Comparison of ENCODE assay signal across 9 cellular contexts in the genomic region with DNA sequence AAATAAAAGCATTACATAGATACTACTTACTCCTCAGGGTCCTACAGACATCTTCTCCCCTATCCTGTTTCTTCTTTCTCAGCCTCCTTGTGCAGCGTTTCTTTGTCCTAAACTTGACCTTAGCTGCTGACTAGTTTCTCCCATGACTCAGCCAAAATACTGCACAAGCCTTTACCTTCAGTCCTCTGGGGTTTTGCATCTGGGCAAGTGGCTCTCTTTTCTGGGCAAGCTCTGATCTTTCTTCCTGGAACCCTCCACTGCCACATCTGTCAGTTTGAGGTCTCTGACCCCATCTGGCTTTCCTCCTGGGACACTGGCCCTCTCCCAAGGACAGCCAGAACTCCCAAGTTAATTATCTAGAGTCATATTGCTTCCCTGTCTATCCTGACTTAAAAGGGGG.
DNase-seq lines count a peak whose midpoint lies in the region; ATAC-seq, FAIRE-seq and TF ChIP-seq lines count a peak whose summit lies in the region.
"Had no signal": no experiment of that assay in that cellular context is flagged by ENCODE, and none has a peak within 500 bp of the region (broad histone marks: within the 10 kb centered on the region; RNA-seq: fewer than 3 reads in every experiment).

No MANE protein-coding gene starts in this region.

- DNase-seq in EH (ENCODE audit: low read depth) (peak; percentile 77), RCC 7860 (ENCODE audit: low spot score) (peak; percentile 52), kidney tubule cell (ENCODE audit: low spot score) (peak; percentile 76), testis (no peak), frontal cortex (ENCODE audit: low spot score in 2 of 2) (no peak)
- no peak for DNase-seq in activated T-helper 1 cell treated with anti-CD3 and anti-CD28 coated beads, Interleukin-12 subunit alpha, Interleukin-12 subunit beta, Interleukin-2, Interleukin-4 antibody, amounts not matched to agents 30 ng/mL and 10 ng/mL and 1 ng/mL, durations not matched to agents 14 hours and 24 hours and 36 hours (ENCODE audit: low spot score)
- DNase-seq: GF-D8 had no signal

- no peaks in the 10 kb centered on the region for H3K27me3 Mint-ChIP-seq in activated T-helper 1 cell treated with anti-CD3 and anti-CD28 coated beads, Interleukin-12 subunit alpha, Interleukin-12 subunit beta, Interleukin-2, Interleukin-4 antibody, amounts not matched to agents 30 ng/mL and 10 ng/mL and 1 ng/mL, durations not matched to agents 14 hours and 24 hours and 36 hours (ENCODE audit: insufficient read depth)

- TF ChIP-seq CTCF in testis (IDR thresholded peaks at IDR 0.05): no peak

- 9 to 23% methylated on average over 1 of the region's 1 CpG for WGBS in testis, 2 donors

- no peak overlapping the region for H3K27ac Mint-ChIP-seq in activated T-helper 1 cell treated with anti-CD3 and anti-CD28 coated beads, Interleukin-12 subunit alpha, Interleukin-12 subunit beta, Interleukin-2, Interleukin-4 antibody, amounts not matched to agents 30 ng/mL and 10 ng/mL and 1 ng/mL, durations not matched to agents 14 hours and 24 hours and 36 hours

- peak; percentile 66 for ATAC-seq in GM21825 (IDR thresholded peaks at IDR 0.05; ENCODE audit: unreplicated experiment)
- no peak for ATAC-seq in HG03097 (IDR thresholded peaks at IDR 0.05; ENCODE audit: low FRiP score, unreplicated experiment)

- H3K36me3 Mint-ChIP-seq in activated T-helper 1 cell treated with anti-CD3 and anti-CD28 coated beads, Interleukin-12 subunit alpha, Interleukin-12 subunit beta, Interleukin-2, Interleukin-4 antibody, amounts not matched to agents 30 ng/mL and 10 ng/mL and 1 ng/mL, durations not matched to agents 14 hours and 24 hours and 36 hours (ENCODE audit: low read depth): no peaks in the 10 kb centered on the region

- H3K9me3 ChIP-seq in testis: no peaks in the 10 kb centered on the region

- H3K36me3 ChIP-seq in testis (ENCODE audit: low read depth, missing control alignments): no peaks in the 10 kb centered on the region

- H3K4me1 ChIP-seq in testis: no peaks in the 10 kb centered on the region

- intact Hi-C loops in activated T-helper 1 cell treated with anti-CD3 and anti-CD28 coated beads, Interleukin-12 subunit alpha, Interleukin-12 subunit beta, Interleukin-2, Interleukin-4 antibody, amounts not matched to agents 30 ng/mL and 10 ng/mL and 1 ng/mL, durations not matched to agents 14 hours and 24 hours and 36 hours (cut with micrococcal nuclease): no loop called here
- intact Hi-C loops in testis (cut with DNase I; ENCODE audit: low total_unique reads): no loop called here

- no peaks in the 10 kb centered on the region for H3K9me3 Mint-ChIP-seq in activated T-helper 1 cell treated with anti-CD3 and anti-CD28 coated beads, Interleukin-12 subunit alpha, Interleukin-12 subunit beta, Interleukin-2, Interleukin-4 antibody, amounts not matched to agents 30 ng/mL and 10 ng/mL and 1 ng/mL, durations not matched to agents 14 hours and 24 hours and 36 hours

- no peaks in the 10 kb centered on the region for H3K27me3 ChIP-seq in testis

- no peak overlapping the region for H3K4me3 Mint-ChIP-seq in activated T-helper 1 cell treated with anti-CD3 and anti-CD28 coated beads, Interleukin-12 subunit alpha, Interleukin-12 subunit beta, Interleukin-2, Interleukin-4 antibody, amounts not matched to agents 30 ng/mL and 10 ng/mL and 1 ng/mL, durations not matched to agents 14 hours and 24 hours and 36 hours

- H3K4me1 Mint-ChIP-seq in activated T-helper 1 cell treated with anti-CD3 and anti-CD28 coated beads, Interleukin-12 subunit alpha, Interleukin-12 subunit beta, Interleukin-2, Interleukin-4 antibody, amounts not matched to agents 30 ng/mL and 10 ng/mL and 1 ng/mL, durations not matched to agents 14 hours and 24 hours and 36 hours (ENCODE audit: low read depth): no peaks in the 10 kb centered on the region

- TF ChIP-seq POLR2A in testis (IDR thresholded peaks at IDR 0.05): no peak

- no peak overlapping the region for H3K4me3 ChIP-seq in testis

- no peak overlapping the region for H3K27ac ChIP-seq in testis

- FAIRE-seq in RCC 7860 (lab: Jason Lieb, UNC) (no peak), frontal cortex (lab: Jason Lieb, UNC) (no peak)

Comparison
In these comparisons a context has a peak if more than half of its experiments do, and no peak if none do; other contexts are left out.
1. DNase-seq: peak in EH (single experiment), RCC 7860 (single experiment) and kidney tubule cell (single experiment); none in activated T-helper 1 cell treated with anti-CD3 and anti-CD28 coated beads, Interleukin-12 subunit alpha, Interleukin-12 subunit beta, Interleukin-2, Interleukin-4 antibody, amounts not matched to agents 30 ng/mL and 10 ng/mL and 1 ng/mL, durations not matched to agents 14 hours and 24 hours and 36 hours (single experiment), testis (single experiment) and frontal cortex (0 of 2).